ENCODE assay signal across 1 cellular context in the genomic region with DNA sequence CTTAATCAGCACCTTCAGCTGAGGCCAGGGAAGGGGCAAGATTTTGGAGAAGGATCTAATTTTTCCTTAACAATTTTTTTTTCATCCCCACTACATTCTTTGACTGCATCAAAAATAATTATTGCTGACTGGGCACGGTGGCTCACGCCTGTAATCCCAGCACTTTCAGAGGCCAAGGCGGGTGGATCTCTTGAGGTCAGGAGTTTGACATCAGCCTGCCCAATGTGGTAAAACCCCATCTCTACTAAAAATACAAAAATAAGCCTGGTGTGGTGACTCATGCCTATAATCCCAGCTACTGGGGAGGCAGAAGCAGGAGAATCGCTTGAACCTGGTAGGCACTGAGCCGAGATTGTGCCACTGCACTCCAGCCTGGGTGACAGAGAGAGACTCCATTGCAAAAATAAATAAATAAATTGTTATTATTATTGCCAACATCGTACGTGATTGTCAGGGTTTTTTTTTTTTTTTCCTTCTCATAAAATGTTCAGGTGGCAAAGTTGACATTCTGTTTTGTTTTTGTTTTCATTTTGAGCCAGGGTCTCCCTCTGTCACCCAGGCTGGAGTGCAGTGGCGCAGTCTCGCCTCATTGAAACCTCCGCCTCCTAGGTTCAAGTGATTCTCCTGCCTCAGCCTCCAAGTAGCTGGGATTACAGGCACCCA.
A peak's percentile ranks its signal among the peaks of the same experiment; 100 is the strongest.
TF ChIP-seq lines count a peak whose summit lies in the region.

No MANE protein-coding gene starts in this region.

TF ChIP-seq in GM12878, 131 proteins besides CTCF, POLR2A, EP300 and RAD21 (continued from another document):
- TF ChIP-seq ZNF207 (IDR thresholded peaks at IDR 0.05; ENCODE audit: borderline replicate concordance) (no peak), PAX8 (IDR thresholded peaks at IDR 0.05) (no peak), SMARCA5 (IDR thresholded peaks at IDR 0.05) (no peak), ZNF274 (IDR thresholded peaks at IDR 0.05; ENCODE audit: insufficient read depth, insufficient read length) (no peak), RUNX3 (IDR thresholded peaks at IDR 0.05; ENCODE audit: low read length) (peak; percentile 43; the same call in 1 of the 2 replicates), STAT1 (conservative IDR thresholded peaks at IDR 0.05) (no peak), KAT2A (conservative IDR thresholded peaks at IDR 0.05; ENCODE audit: control insufficient read depth, low read depth, low read length) (no peak), JUNB (IDR thresholded peaks at IDR 0.05) (peak; percentile 13; the same call in 1 of the 2 replicates)
